In genomic region chrX:49876750-49877149, GRCh38 we compare ENCODE assay signal across 7 cellular contexts. TPM values are rescaled to one million over a fixed set of nuclear protein-coding genes. Genes with fewer than 3 reads are reported as not detected.
DNase-seq lines count a peak whose midpoint lies in the region; ATAC-seq, FAIRE-seq and TF ChIP-seq lines count a peak whose summit lies in the region.

No MANE protein-coding gene starts in this region.

- peak; percentile 90 for FAIRE-seq in GM19239 (lab: Jason Lieb, UNC)

- H3K4me3 Mint-ChIP-seq in effector memory CD8-positive, alpha-beta T cell = no peak overlapping the region
- peak overlapping the region; percentile 32 for H3K4me3 Mint-ChIP-seq in osteocyte (ENCODE audit: unreplicated experiment)

- H3K36me3 Mint-ChIP-seq in effector memory CD8-positive, alpha-beta T cell (ENCODE audit: insufficient read depth) = no peaks in the 10 kb centered on the region
- H3K36me3 Mint-ChIP-seq in osteocyte (ENCODE audit: unreplicated experiment) = peaks cover 2% of the 10 kb centered on the region

- peaks cover 8 to 10% of the 10 kb centered on the region in 2 donors for H3K4me1 Mint-ChIP-seq in effector memory CD8-positive, alpha-beta T cell (ENCODE audit: low read depth in 2 of 2)
- peaks cover 6% of the 10 kb centered on the region for H3K4me1 Mint-ChIP-seq in osteocyte (ENCODE audit: unreplicated experiment)

- peaks cover 0 to under 1% of the 10 kb centered on the region in 2 donors for H3K27me3 Mint-ChIP-seq in effector memory CD8-positive, alpha-beta T cell
- no peaks in the 10 kb centered on the region for H3K27me3 Mint-ChIP-seq in osteocyte (ENCODE audit: unreplicated experiment)

- H3K27ac Mint-ChIP-seq in effector memory CD8-positive, alpha-beta T cell = no peak overlapping the region
- H3K27ac Mint-ChIP-seq in osteocyte (ENCODE audit: unreplicated experiment) = no peak overlapping the region

- TF ChIP-seq CTCF in osteocyte (IDR thresholded peaks at IDR 0.05) = peak; percentile 56

- ATAC-seq in effector memory CD8-positive, alpha-beta T cell (replicated peaks) = no peak
- no peak for ATAC-seq in GM18505 (IDR thresholded peaks at IDR 0.05; ENCODE audit: unreplicated experiment)
- no peak for ATAC-seq in HG03097 (IDR thresholded peaks at IDR 0.05; ENCODE audit: low FRiP score, unreplicated experiment)

- no peaks in the 10 kb centered on the region for H3K9me3 Mint-ChIP-seq in effector memory CD8-positive, alpha-beta T cell
- no peaks in the 10 kb centered on the region for H3K9me3 Mint-ChIP-seq in osteocyte (ENCODE audit: unreplicated experiment)

- peak; percentile 12 for DNase-seq in COLO668 (lab: John Stamatoyannopoulos, UW; ENCODE audit: unreplicated experiment)
- no peak for DNase-seq in GM19239 (ENCODE audit: insufficient read length, low spot score)
- DNase-seq in NCI-H748 (lab: John Stamatoyannopoulos, UW; ENCODE audit: unreplicated experiment) = peak; percentile 76
- DNase-seq in effector memory CD8-positive, alpha-beta T cell = peak in 2 of 3 experiments; percentile 21 to 23
- no peak for DNase-seq in osteocyte (ENCODE audit: extremely low spot score, unreplicated experiment)

- TF ChIP-seq POLR2A in GM18505 (IDR thresholded peaks at IDR 0.05; ENCODE audit: borderline replicate concordance, extremely low read depth, insufficient read depth, insufficient read length) = no peak

RNA-seq across cellular contexts. Expression of gene USP27X, which starts 2.5 kb away (rescaled TPM):
- total RNA-seq in osteocyte = 4.5 and 4.6 TPM in 2 replicates

RNA-seq across cellular contexts. Expression of gene CLCN5, which starts 45.6 kb away (rescaled TPM):
- 12.5 and 13.1 TPM in 2 replicates for total RNA-seq in osteocyte

RNA-seq across cellular contexts. Expression of gene PAGE4, which starts 47.6 kb away (rescaled TPM):
- total RNA-seq in osteocyte = not detected in 2 replicates

Comparison
In these comparisons a context has a peak if more than half of its experiments do, and no peak if none do; other contexts are left out.
1. DNase-seq: peak in COLO668 (single experiment), NCI-H748 (single experiment) and effector memory CD8-positive, alpha-beta T cell (2 of 3); none in GM19239 (single experiment) and osteocyte (single experiment).